Comparison of ENCODE assay signal across 9 cellular contexts in genomic region chr6:22657341-22657985, GRCh38.
DNase-seq lines count a peak whose midpoint lies in the region; ATAC-seq lines count a peak whose summit lies in the region.
"Had no signal": no experiment of that assay in that cellular context is flagged by ENCODE, and none has a peak within 500 bp of the region (broad histone marks: within the 10 kb centered on the region; RNA-seq: fewer than 3 reads in every experiment).

No MANE protein-coding gene starts in this region.

- H3K9me3 Mint-ChIP-seq in activated naive CD4-positive, alpha-beta T cell treated with anti-CD3 and anti-CD28 coated beads, Interleukin-2, amount 10 ng/mL, durations not matched to agents 7 days and 5 days = peaks cover 5% of the 10 kb centered on the region

- peak; percentile 55 for ATAC-seq in GM21825 (IDR thresholded peaks at IDR 0.05; ENCODE audit: unreplicated experiment)
- no peak for ATAC-seq in left colon

- peak overlapping the region in 8 of 11 experiments; percentile 14 to 61 (median 40); a peak in 12 of 22 replicates for H3K4me2 ChIP-seq in BLaER1 treated with 17β-estradiol and CSF1 and Interleukin-3, amounts not matched to agents 10 nM and 100 nM

- no peaks in the 10 kb centered on the region for H3K27me3 ChIP-seq in BLaER1 treated with 17β-estradiol and CSF1 and Interleukin-3, amounts not matched to agents 10 nM and 100 nM
- H3K27me3 ChIP-seq: ovary had no signal

- H4K20me1 ChIP-seq in BLaER1 treated with 17β-estradiol and CSF1 and Interleukin-3, amounts not matched to agents 10 nM and 100 nM = no peaks in the 10 kb centered on the region

- intact Hi-C loops in left colon (cut with DNase I, micrococcal nuclease) = no loop called here

- H3K9ac ChIP-seq in BLaER1 treated with 17β-estradiol and CSF1 and Interleukin-3, amounts not matched to agents 10 nM and 100 nM = no peak overlapping the region

- H3K4me1 ChIP-seq in BLaER1 treated with 17β-estradiol and CSF1 and Interleukin-3, amounts not matched to agents 10 nM and 100 nM = peaks cover 0 to 33% (median 20%) of the 10 kb centered on the region in 10 experiments; a peak in 11 of 20 replicates

- H3K27ac ChIP-seq in BLaER1 treated with 17β-estradiol and CSF1 and Interleukin-3, amounts not matched to agents 10 nM and 100 nM = peak overlapping the region in 3 of 11 experiments; percentile 9 to 14 (median 13); a peak in 2 of 22 replicates

- H3K36me3 ChIP-seq in BLaER1 treated with 17β-estradiol and CSF1 and Interleukin-3, amounts not matched to agents 10 nM and 100 nM = no peaks in the 10 kb centered on the region
- H3K36me3 ChIP-seq: ovary had no signal

- DNase-seq in RPMI7951 (ENCODE audit: low read depth) (peak; percentile 61), hypothalamus (lab: John Stamatoyannopoulos, UW) (peak in 32 of 51 donors; percentile 0 to 88 (median 38)), T1000 (lab: John Stamatoyannopoulos, UW) (no peak), left colon (no peak), NCI-H146 treated with DMSO at 0.1 percent for 48 hours (lab: John Stamatoyannopoulos, UW; ENCODE audit: unreplicated experiment) (no peak)
- DNase-seq in activated naive CD4-positive, alpha-beta T cell treated with anti-CD3 and anti-CD28 coated beads, Interleukin-2, amount 10 ng/mL, durations not matched to agents 7 days and 5 days = no peak
- DNase-seq: ovary had no signal

- no peaks in the 10 kb centered on the region for H3K9me3 ChIP-seq in BLaER1 treated with 17β-estradiol and CSF1 and Interleukin-3, amounts not matched to agents 10 nM and 100 nM (replicated peaks in 1 of 11)
- H3K9me3 ChIP-seq: ovary had no signal

- no peaks in the 10 kb centered on the region for H3K27me3 Mint-ChIP-seq in activated naive CD4-positive, alpha-beta T cell treated with anti-CD3 and anti-CD28 coated beads, Interleukin-2, amount 10 ng/mL, durations not matched to agents 7 days and 5 days

- no peak overlapping the region for H3K27ac Mint-ChIP-seq in activated naive CD4-positive, alpha-beta T cell treated with anti-CD3 and anti-CD28 coated beads, Interleukin-2, amount 10 ng/mL, durations not matched to agents 7 days and 5 days

- no peaks in the 10 kb centered on the region for H3K36me3 Mint-ChIP-seq in activated naive CD4-positive, alpha-beta T cell treated with anti-CD3 and anti-CD28 coated beads, Interleukin-2, amount 10 ng/mL, durations not matched to agents 7 days and 5 days

- no peaks in the 10 kb centered on the region for H3K4me1 Mint-ChIP-seq in activated naive CD4-positive, alpha-beta T cell treated with anti-CD3 and anti-CD28 coated beads, Interleukin-2, amount 10 ng/mL, durations not matched to agents 7 days and 5 days

- H3K4me3 Mint-ChIP-seq in activated naive CD4-positive, alpha-beta T cell treated with anti-CD3 and anti-CD28 coated beads, Interleukin-2, amount 10 ng/mL, durations not matched to agents 7 days and 5 days = no peak overlapping the region

- no peak overlapping the region for H3K4me3 ChIP-seq in BLaER1 treated with 17β-estradiol and CSF1 and Interleukin-3, amounts not matched to agents 10 nM and 100 nM
- H3K4me3 ChIP-seq: ovary had no signal

- CTCF ChIA-PET in activated naive CD4-positive, alpha-beta T cell treated with anti-CD3 and anti-CD28 coated beads, Interleukin-2, amount 10 ng/mL, durations not matched to agents 7 days and 5 days (lab: Charles Lee) = no interaction called here

Comparison
In these comparisons a context has a peak if more than half of its experiments do, and no peak if none do; other contexts are left out.
1. DNase-seq: peak in RPMI7951 (single experiment) and hypothalamus (32 of 51); none in activated naive CD4-positive, alpha-beta T cell treated with anti-CD3 and anti-CD28 coated beads, Interleukin-2, amount 10 ng/mL, durations not matched to agents 7 days and 5 days (single experiment), T1000 (single experiment), left colon (0 of 2) and NCI-H146 treated with DMSO at 0.1 percent for 48 hours (single experiment).